In the genomic region with DNA sequence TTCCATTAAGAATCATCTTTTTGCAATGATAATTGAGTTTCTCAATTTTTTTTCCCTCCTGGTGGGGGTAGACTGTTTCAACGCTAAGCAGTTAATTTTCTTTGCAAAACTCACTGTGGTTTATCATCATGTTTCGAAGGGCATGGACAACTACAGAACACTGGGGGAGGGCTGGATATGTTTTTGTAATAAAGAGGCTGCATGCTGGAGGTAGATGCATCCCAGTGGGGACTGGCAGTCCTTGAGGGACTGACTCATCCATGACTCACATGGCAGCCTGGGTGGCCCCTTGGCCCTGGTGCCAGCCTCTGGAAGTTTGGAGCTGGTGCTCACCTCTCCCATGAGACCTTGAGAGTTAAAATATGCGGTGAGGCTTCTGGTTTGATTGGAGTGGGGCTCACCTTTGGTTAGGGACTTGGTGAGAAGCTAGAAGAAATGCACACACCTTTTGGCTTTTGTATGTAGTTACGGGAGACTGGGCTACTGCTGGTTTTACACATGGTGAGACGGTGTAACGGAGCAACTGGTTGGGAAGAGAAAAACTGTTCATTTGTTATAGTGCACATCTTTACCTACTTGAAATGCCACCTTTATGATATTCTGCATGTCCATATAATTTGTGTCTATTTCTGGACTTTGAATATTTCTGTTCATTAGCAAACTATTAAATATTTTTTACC, we compare ENCODE assay signal across 8 cellular contexts. TPM values are rescaled to one million over a fixed set of nuclear protein-coding genes. Genes with fewer than 3 reads are reported as not detected.
DNase-seq lines count a peak whose midpoint lies in the region; ATAC-seq and TF ChIP-seq lines count a peak whose summit lies in the region.

No MANE protein-coding gene starts in this region.

- H3K27me3 ChIP-seq in brain microvascular endothelial cell (replicated peaks) = no peaks in the 10 kb centered on the region

- peaks cover 13% of the 10 kb centered on the region for H3K4me1 ChIP-seq in mesodermal cell (ENCODE audit: control insufficient read depth, insufficient read depth, low read length, poor library complexity, severe bottlenecking)

- H3K4me3 ChIP-seq in brain microvascular endothelial cell (ENCODE audit: low read depth, low read length) (no peak overlapping the region), mesodermal cell (ENCODE audit: extremely low read depth, insufficient read depth, low read length, poor library complexity, severe bottlenecking) (no peak overlapping the region)

- H3K9me3 ChIP-seq in mesodermal cell (ENCODE audit: control insufficient read depth, low read length) = no peaks in the 10 kb centered on the region

- ATAC-seq in GM18520 (IDR thresholded peaks at IDR 0.05; ENCODE audit: unreplicated experiment) = no peak

- in situ Hi-C loops in brain microvascular endothelial cell (cut with HindIII; ENCODE audit: low pct_ligation_motif_present, low sequenced_read_pairs) = no loop called here

- peak; percentile 85 for DNase-seq in AG20443 (ENCODE audit: low spot score)
- peak; percentile 24 for DNase-seq in HT-29 (ENCODE audit: low spot score)
- DNase-seq in brain microvascular endothelial cell = peak; percentile 80
- no peak for DNase-seq in NCI-H187 (lab: John Stamatoyannopoulos, UW)
- no peak for DNase-seq in NCI-H146 (lab: John Stamatoyannopoulos, UW)
- DNase-seq in activated CD4-positive, alpha-beta T cell treated with anti-CD3 and anti-CD28 coated beads, Interleukin-2, amount 50 U/mL, for 1 hour = no peak

- H3K27ac ChIP-seq in brain microvascular endothelial cell = no peak overlapping the region
- peak overlapping the region; percentile 57 for H3K27ac ChIP-seq in mesodermal cell (ENCODE audit: low read depth, low read length, severe bottlenecking)

- H3K36me3 ChIP-seq in brain microvascular endothelial cell (replicated peaks) (no peaks in the 10 kb centered on the region), mesodermal cell (ENCODE audit: control insufficient read depth, insufficient read depth, low read length) (no peaks in the 10 kb centered on the region)

- no peak for TF ChIP-seq CTCF in brain microvascular endothelial cell (IDR thresholded peaks at IDR 0.05; ENCODE audit: low read depth, low read length, missing control alignments)

- WGBS in mesodermal cell (ENCODE audit: insufficient coverage in 2 of 2), 2 experiments = 83 to 92% methylated on average over 1 to 2 of the region's 6 CpGs

RNA-seq across cellular contexts. Expression of a gene that starts 31.4 kb away (rescaled TPM):
- total RNA-seq in HT-29 (2014; rRNA removed; shearing (Covaris generic)) = 1.3 and 2.0 TPM in 2 replicates
- 11.8 TPM for polyA plus RNA-seq in mesodermal cell (2013, experiment 1 of 2)
- polyA plus RNA-seq in mesodermal cell (2013, experiment 2 of 2) = 14.5 TPM

Comparison
In these comparisons a context has a peak if more than half of its experiments do, and no peak if none do; other contexts are left out.
1. DNase-seq: peak in AG20443 (single experiment), HT-29 (single experiment) and brain microvascular endothelial cell (single experiment); none in NCI-H187 (0 of 2), NCI-H146 (single experiment) and activated CD4-positive, alpha-beta T cell treated with anti-CD3 and anti-CD28 coated beads, Interleukin-2, amount 50 U/mL, for 1 hour (single experiment).